ENCODE assay signal across 8 cellular contexts in the genomic region with DNA sequence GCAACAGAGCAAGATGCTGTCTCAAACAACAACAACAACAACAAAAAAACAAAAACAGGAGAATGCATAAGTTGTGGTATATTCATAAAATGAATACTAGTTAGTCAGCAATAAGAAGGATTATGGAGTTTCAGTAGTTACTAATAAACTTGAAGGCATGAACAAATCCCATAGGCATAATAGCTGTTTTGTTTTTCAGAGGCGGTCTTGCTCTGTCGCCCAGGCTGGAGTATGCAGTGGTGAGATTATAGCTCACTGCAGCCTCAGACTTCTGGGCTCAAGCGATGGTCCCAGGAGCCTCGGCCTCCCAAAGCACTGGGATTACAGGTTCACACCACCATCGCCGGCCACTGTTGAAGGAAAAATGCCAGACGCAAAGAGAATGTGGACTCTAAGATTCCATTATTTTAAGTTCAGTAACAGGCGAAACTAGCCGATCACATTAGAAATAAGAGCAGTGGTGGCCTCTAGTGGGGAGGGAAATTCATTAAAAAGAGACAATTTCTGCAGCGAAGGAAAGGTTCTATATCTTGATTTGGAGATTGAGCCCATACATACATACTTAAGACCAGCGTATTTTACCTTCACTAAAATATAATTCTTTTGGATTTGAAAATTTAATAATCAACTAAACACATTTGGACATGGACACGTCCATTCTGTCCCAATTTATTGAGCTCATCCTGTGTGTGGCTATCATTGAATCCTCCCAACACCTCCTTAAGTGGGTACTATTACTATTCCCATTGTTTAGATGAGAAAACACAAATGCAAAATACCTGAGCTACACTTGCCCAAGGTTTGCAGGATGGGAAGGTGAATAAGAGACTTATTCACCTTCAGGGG. TPM values are rescaled to one million over a fixed set of nuclear protein-coding genes. Genes with fewer than 3 reads are reported as not detected.
A peak's percentile ranks its signal among the peaks of the same experiment; 100 is the strongest.
DNase-seq lines count a peak whose midpoint lies in the region; ATAC-seq and TF ChIP-seq lines count a peak whose summit lies in the region.

No MANE protein-coding gene starts in this region.

- no peaks in the 10 kb centered on the region for H3K27me3 ChIP-seq in iPS-20b (ENCODE audit: insufficient read depth, low read length)

- H3K4me1 Mint-ChIP-seq in MCF 10A (ENCODE audit: insufficient read depth, unreplicated experiment): peaks cover 7% of the 10 kb centered on the region

- no peaks in the 10 kb centered on the region for H3K9me3 Mint-ChIP-seq in MCF 10A (ENCODE audit: unreplicated experiment)

- intact Hi-C loops in MCF 10A (cut with micrococcal nuclease): loop anchor here (1.0 to 10.0 kb wide), 3 partner anchors 148 to 360 kb away; no protein-coding TSS in a partner anchor

- H3K36me3 Mint-ChIP-seq in MCF 10A (ENCODE audit: insufficient read depth, unreplicated experiment): no peaks in the 10 kb centered on the region

- peak overlapping the region; percentile 94 for H3K27ac Mint-ChIP-seq in MCF 10A (ENCODE audit: low read depth, unreplicated experiment)

- ATAC-seq in GM21423 (IDR thresholded peaks at IDR 0.05; ENCODE audit: unreplicated experiment): no peak

- no TSS peak for BruUV-seq in MCF 10A (replicated peaks; lab: Mats Ljungman, UMichigan)

- CTCF ChIA-PET in MCF 10A (lab: Yijun Ruan, JAX): interaction anchor here (0.5 to 6.5 kb wide), 32 partner anchors 8 to 953 kb away, joined by 3 to 110 read pairs (median 4); no protein-coding TSS in a partner anchor

- no peak overlapping the region; the same call in 1 of the 2 replicates for H3K9ac ChIP-seq in iPS-20b (ENCODE audit: low read depth, low read length)

- no peaks in the 10 kb centered on the region for H3K36me3 ChIP-seq in iPS-20b (ENCODE audit: insufficient read depth, low read depth, low read length)

- DNase-seq in NCI-H524 (lab: John Stamatoyannopoulos, UW) (peak; percentile 24 to 58), NCI-H524 treated with DMSO at 0.1 percent for 48 hours (lab: John Stamatoyannopoulos, UW) (no peak), LoVo (ENCODE audit: low spot score) (peak; percentile 60), T follicular helper cell (ENCODE audit: low read depth) (peak; percentile 22), MCF 10A (ENCODE audit: unreplicated experiment) (peak; percentile 74)

- peak; percentile 58 for TF ChIP-seq CTCF in MCF 10A (IDR thresholded peaks at IDR 0.05; ENCODE audit: unreplicated experiment)

- H3K27me3 Mint-ChIP-seq in MCF 10A (ENCODE audit: insufficient read depth, unreplicated experiment): no peaks in the 10 kb centered on the region

- POLR2A ChIA-PET in MCF 10A (lab: Yijun Ruan, JAX): interaction anchor here (0.8 to 3.0 kb wide), 7 partner anchors 25 to 458 kb away, joined by 3 to 34 read pairs (median 5); partner anchors contain the start of gene HDAC11

- H3K27ac ChIP-seq in iPS-20b (ENCODE audit: low read length) (no peak overlapping the region), skin epidermis (peak overlapping the region in 15 of 21 experiments; percentile 56 to 86 (median 74))

- peak overlapping the region; percentile 92 for H3K4me3 Mint-ChIP-seq in MCF 10A (ENCODE audit: unreplicated experiment)

- H3K4me3 ChIP-seq in iPS-20b (ENCODE audit: low read length): peak overlapping the region; percentile 72; the same call in 1 of the 2 replicates
- peak overlapping the region; percentile 36 to 47 (median 40) for H3K4me3 ChIP-seq in skin epidermis

- no peaks in the 10 kb centered on the region for H3K9me3 ChIP-seq in iPS-20b (ENCODE audit: insufficient read depth, low read depth, low read length)

- no peaks in the 10 kb centered on the region; the same call in 1 of the 2 replicates for H3K4me1 ChIP-seq in iPS-20b (ENCODE audit: insufficient read depth, low read length)

RNA-seq across cellular contexts. Expression of gene HDAC11, which starts 27.4 kb away (rescaled TPM):
- 8.7 and 9.3 TPM in 2 replicates for total RNA-seq in MCF 10A (2022)

RNA-seq across cellular contexts. Expression of gene NUP210, which starts 32.6 kb away (rescaled TPM):
- total RNA-seq in MCF 10A (2022): 6.9 and 8.4 TPM in 2 replicates
